ENCODE assay signal across 11 cellular contexts in the genomic region with DNA sequence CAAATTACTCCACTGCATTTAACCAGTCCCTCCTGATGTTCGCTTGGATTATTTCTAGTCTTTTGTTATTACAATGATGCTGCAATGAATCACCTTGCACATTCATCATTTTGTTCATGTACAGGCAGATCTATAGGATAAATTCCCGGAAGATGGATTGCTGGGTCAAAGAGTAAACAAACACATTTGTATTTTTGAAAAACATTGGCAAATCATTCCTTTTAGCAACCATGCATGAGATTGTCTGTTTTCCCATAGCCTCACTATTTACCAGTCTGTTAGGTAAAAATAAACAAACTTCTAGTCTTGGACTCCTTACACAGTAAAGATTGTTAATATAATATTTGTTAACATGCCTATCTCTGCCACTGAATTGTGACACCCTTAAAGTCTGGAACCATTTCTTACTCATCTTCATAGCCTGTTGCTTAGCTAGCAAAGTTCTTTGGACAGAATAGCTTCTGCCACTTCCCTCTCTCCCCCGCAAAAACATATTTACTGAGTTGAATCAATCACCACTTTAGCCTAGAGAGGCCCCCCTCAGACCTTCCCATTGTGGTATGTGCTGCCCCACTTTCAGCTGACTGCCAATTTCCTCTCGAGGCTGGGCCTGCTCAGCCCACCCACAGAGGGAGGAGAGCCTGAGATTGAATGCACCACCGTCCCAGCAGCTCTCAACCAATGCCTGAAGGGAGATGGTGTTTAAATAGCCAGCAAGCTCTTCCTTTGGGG.
DNase-seq lines count a peak whose midpoint lies in the region; ATAC-seq, FAIRE-seq and TF ChIP-seq lines count a peak whose summit lies in the region.
"Had no signal": no experiment of that assay in that cellular context is flagged by ENCODE, and none has a peak within 500 bp of the region (broad histone marks: within the 10 kb centered on the region; RNA-seq: fewer than 3 reads in every experiment).

No MANE protein-coding gene starts in this region.

- no peak overlapping the region for H3K9ac ChIP-seq in HepG2 (ENCODE audit: insufficient read depth, low read depth, low read length)

- H3K36me3 ChIP-seq in HepG2 (replicated peaks in 1 of 2; ENCODE audit: control insufficient read depth in 1 of 2, insufficient read depth in 2 of 2, low read length in 2 of 2): no peaks in the 10 kb centered on the region

- no peaks in the 10 kb centered on the region for H3K79me2 ChIP-seq in HepG2 (ENCODE audit: insufficient read depth, low read length)

- H4K20me1 ChIP-seq in HepG2 (ENCODE audit: insufficient read depth, low read length): no peaks in the 10 kb centered on the region

- no peak for TF ChIP-seq POLR2A in HepG2 (IDR thresholded peaks at IDR 0.05; ENCODE audit: insufficient read depth in 1 of 2, low read depth in 2 of 2, low read length in 2 of 2)

- H3K4me2 ChIP-seq in HepG2 (ENCODE audit: low read depth, low read length): no peak overlapping the region

- WGBS in HepG2 (ENCODE audit: low lambda C conversion rate): 21% methylated on average over 4 of the region's 5 CpGs

- in situ Hi-C loops in HepG2 (cut with HindIII; ENCODE audit: extremely low pct_ligation_motif_present, low pct_unique_long_range_greater_than_20kb): no loop called here

- ATAC-seq in HepG2 (no peak), GM18498 (IDR thresholded peaks at IDR 0.05; ENCODE audit: unreplicated experiment) (no peak)

- H3K4me3 ChIP-seq in fibroblast of mammary gland (ENCODE audit: control insufficient read depth, low read depth, low read length): no peak overlapping the region
- no peak overlapping the region for H3K4me3 ChIP-seq in HepG2 (replicated peaks in 1 of 3; ENCODE audit: insufficient read depth in 1 of 3, low read depth in 2 of 3, low read length in 3 of 3)

- DNase-seq in DMS53 (lab: John Stamatoyannopoulos, UW): peak; percentile 2
- DNase-seq in DMS53 treated with DMSO at 0.1 percent for 48 hours (lab: John Stamatoyannopoulos, UW; ENCODE audit: unreplicated experiment): no peak
- DNase-seq in RCC 7860 (ENCODE audit: low spot score): peak; percentile 79
- DNase-seq in fibroblast of mammary gland (ENCODE audit: low read depth): peak; percentile 92
- peak; percentile 11 for DNase-seq in stimulated activated CD8-positive, alpha-beta memory T cell treated with anti-CD3 and anti-CD28 coated beads, Interleukin-4, amount 100 ng/mL, for 24 hours (ENCODE audit: low read depth)
- DNase-seq in NCI-H748 treated with DMSO at 0.1 percent for 48 hours (lab: John Stamatoyannopoulos, UW): no peak
- DNase-seq in HepG2 (ENCODE audit: low spot score): no peak
- DNase-seq: stimulated activated CD4-positive, alpha-beta T cell treated with anti-CD3 and anti-CD28 coated beads, Interleukin-15, amount 100 ng/mL, for 24 hours had no signal

- H3K9me3 ChIP-seq in HepG2 (ENCODE audit: low read length): no peaks in the 10 kb centered on the region

- TF ChIP-seq CTCF in fibroblast of mammary gland (conservative IDR thresholded peaks at IDR 0.05; ENCODE audit: control insufficient read depth, insufficient read depth, low read depth, low read length) (no peak), HepG2 (CRISPR knock-in tag; IDR thresholded peaks at IDR 0.05) (no peak)

- CTCF ChIA-PET in HepG2 (lab: Yijun Ruan, JAX; ENCODE audit: low intra/inter-chr PET ratio, low total read pairs): no interaction called here

- TF ChIP-seq EP300 in HepG2 (IDR thresholded peaks at IDR 0.05; ENCODE audit: low read depth in 2 of 2, low read length in 2 of 2) (no peak), HepG2 (CRISPR knock-in tag; IDR thresholded peaks at IDR 0.05; ENCODE audit: borderline replicate concordance) (no peak)

- intact Hi-C loops in HepG2 (cut with micrococcal nuclease; ENCODE audit: unreplicated experiment): no loop called here

- H3K4me1 ChIP-seq in HepG2 (ENCODE audit: insufficient read depth, low read length): no peaks in the 10 kb centered on the region

- no peak overlapping the region for H2AFZ ChIP-seq in HepG2 (ENCODE audit: low read length)

- H3K27me3 ChIP-seq in HepG2 (ENCODE audit: control insufficient read depth in 1 of 2, insufficient read depth in 2 of 2, low read length in 2 of 2): no peaks in the 10 kb centered on the region

- no peak for TF ChIP-seq RAD21 in HepG2 (CRISPR knock-in tag; IDR thresholded peaks at IDR 0.05)

- no TSS peak for BruUV-seq in HepG2 (replicated peaks; lab: Mats Ljungman, UMichigan)

- H3K27ac ChIP-seq in HepG2 (ENCODE audit: extremely low read length, insufficient read depth, low read length): no peak overlapping the region
- H3K27ac ChIP-seq: 22Rv1 had no signal

- FAIRE-seq in RCC 7860 (lab: Jason Lieb, UNC): peak; percentile 92
- FAIRE-seq in HepG2 (lab: Jason Lieb, UNC): no peak
- FAIRE-seq: H1 had no signal

- POLR2A ChIA-PET in HepG2 (lab: Yijun Ruan, JAX): no interaction called here

TF ChIP-seq in HepG2, 621 proteins besides CTCF, POLR2A, EP300 and RAD21:
- TF ChIP-seq, protein P1, sequence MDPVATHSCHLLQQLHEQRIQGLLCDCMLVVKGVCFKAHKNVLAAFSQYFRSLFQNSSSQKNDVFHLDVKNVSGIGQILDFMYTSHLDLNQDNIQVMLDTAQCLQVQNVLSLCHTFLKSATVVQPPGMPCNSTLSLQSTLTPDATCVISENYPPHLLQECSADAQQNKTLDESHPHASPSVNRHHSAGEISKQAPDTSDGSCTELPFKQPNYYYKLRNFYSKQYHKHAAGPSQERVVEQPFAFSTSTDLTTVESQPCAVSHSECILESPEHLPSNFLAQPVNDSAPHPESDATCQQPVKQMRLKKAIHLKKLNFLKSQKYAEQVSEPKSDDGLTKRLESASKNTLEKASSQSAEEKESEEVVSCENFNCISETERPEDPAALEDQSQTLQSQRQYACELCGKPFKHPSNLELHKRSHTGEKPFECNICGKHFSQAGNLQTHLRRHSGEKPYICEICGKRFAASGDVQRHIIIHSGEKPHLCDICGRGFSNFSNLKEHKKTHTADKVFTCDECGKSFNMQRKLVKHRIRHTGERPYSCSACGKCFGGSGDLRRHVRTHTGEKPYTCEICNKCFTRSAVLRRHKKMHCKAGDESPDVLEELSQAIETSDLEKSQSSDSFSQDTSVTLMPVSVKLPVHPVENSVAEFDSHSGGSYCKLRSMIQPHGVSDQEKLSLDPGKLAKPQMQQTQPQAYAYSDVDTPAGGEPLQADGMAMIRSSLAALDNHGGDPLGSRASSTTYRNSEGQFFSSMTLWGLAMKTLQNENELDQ (CRISPR knock-in tag; IDR thresholded peaks at IDR 0.05; ENCODE audit: borderline replicate concordance): no peak
- no peak for TF ChIP-seq TSC22D2 (CRISPR knock-in tag; IDR thresholded peaks at IDR 0.05; ENCODE audit: borderline replicate concordance)

Comparison
In these comparisons a context has a peak if more than half of its experiments do, and no peak if none do; other contexts are left out.
1. DNase-seq: peak in DMS53 (single experiment), RCC 7860 (single experiment), fibroblast of mammary gland (single experiment) and stimulated activated CD8-positive, alpha-beta memory T cell treated with anti-CD3 and anti-CD28 coated beads, Interleukin-4, amount 100 ng/mL, for 24 hours (single experiment); none in DMS53 treated with DMSO at 0.1 percent for 48 hours (single experiment), NCI-H748 treated with DMSO at 0.1 percent for 48 hours (single experiment) and HepG2 (single experiment).